In the genomic region with DNA sequence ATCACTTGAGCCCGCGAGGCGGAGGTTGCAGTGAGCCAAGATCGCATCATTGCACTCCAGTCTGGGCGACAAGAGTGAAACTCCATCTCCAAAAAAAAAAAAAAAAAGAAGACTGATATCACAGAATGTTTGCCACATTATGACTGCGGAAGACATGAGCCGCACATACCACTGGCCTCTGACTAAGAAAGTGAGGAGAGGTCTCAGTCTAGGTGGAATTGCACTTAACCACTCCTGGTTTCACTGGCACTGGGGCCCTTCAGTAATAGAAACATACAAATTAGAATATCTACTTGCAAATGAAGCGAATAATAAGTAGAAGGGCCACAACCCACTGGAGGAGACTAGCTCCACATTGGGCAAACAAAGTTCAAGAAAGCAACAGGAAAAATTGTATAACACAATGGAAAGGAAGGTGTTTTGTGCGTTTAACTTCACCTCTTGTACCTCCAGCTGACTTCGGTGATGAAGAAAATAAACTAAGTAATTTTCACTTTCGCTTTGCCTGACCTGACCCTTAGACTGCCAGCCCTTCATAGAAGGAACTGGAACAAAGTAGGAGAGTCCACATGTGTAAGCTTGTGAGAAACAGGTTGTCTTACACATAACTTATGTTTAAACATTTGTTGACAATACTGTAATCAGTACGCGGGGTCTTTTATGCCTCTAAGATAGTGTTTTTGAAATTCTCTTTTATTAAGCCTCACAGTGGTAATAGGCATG, we compare ENCODE assay signal across 16 cellular contexts.
A peak's percentile ranks its signal among the peaks of the same experiment; 100 is the strongest.
DNase-seq lines count a peak whose midpoint lies in the region; ATAC-seq lines count a peak whose summit lies in the region.
"Had no signal": no experiment of that assay in that cellular context is flagged by ENCODE, and none has a peak within 500 bp of the region (broad histone marks: within the 10 kb centered on the region; RNA-seq: fewer than 3 reads in every experiment).

No MANE protein-coding gene starts in this region.

- DNase-seq in activated T-cell treated with anti-CD3 and anti-CD28 coated beads, Interleukin-2, amount 50 U/mL, for 72 hours, result peak; percentile 1 to 7
- no peak for DNase-seq in activated T-cell treated with anti-CD3 and anti-CD28 coated beads, Interleukin-2, amount 50 U/mL, for 4 hours
- DNase-seq in RPMI7951 (ENCODE audit: low read depth), result peak; percentile 22
- DNase-seq in left lobe of liver (ENCODE audit: low spot score), result no peak
- no peak for DNase-seq in glomerular visceral epithelial cell (ENCODE audit: extremely low spot score)
- DNase-seq in NCI-H69 (lab: John Stamatoyannopoulos, UW), result no peak
- DNase-seq: ACHN; CD4-positive, alpha-beta T cell; DMS79; KG1; NCI-H1105 treated with DMSO at 0.1 percent for 48 hours; NCI-H187 treated with DMSO at 0.1 percent for 48 hours; NCI-H446; NCI-H82; SJCRH30 had no signal

- peaks cover under 1% of the 10 kb centered on the region in 2 donors for H3K9me3 Mint-ChIP-seq in activated T-cell treated with anti-CD3 and anti-CD28 coated beads, Interleukin-2, amount 50 U/mL, for 72 hours
- peaks cover 2% of the 10 kb centered on the region for H3K9me3 Mint-ChIP-seq in activated T-cell treated with anti-CD3 and anti-CD28 coated beads, Interleukin-2, amount 50 U/mL, for 4 hours

- H3K4me1 Mint-ChIP-seq in activated T-cell treated with anti-CD3 and anti-CD28 coated beads, Interleukin-2, amount 50 U/mL, for 72 hours (ENCODE audit: low read depth), result peaks cover 9% of the 10 kb centered on the region
- H3K4me1 Mint-ChIP-seq in activated T-cell treated with anti-CD3 and anti-CD28 coated beads, Interleukin-2, amount 50 U/mL, for 4 hours (ENCODE audit: low read depth), result peaks cover 7% of the 10 kb centered on the region

- H3K27ac Mint-ChIP-seq in activated T-cell treated with anti-CD3 and anti-CD28 coated beads, Interleukin-2, amount 50 U/mL, for 72 hours, result no peak overlapping the region
- H3K27ac Mint-ChIP-seq: CD4-positive, alpha-beta T cell had no signal

- H3K4me3 Mint-ChIP-seq in activated T-cell treated with anti-CD3 and anti-CD28 coated beads, Interleukin-2, amount 50 U/mL, for 72 hours, result peak overlapping the region in 1 of 2 donors; percentile 15
- no peak overlapping the region for H3K4me3 Mint-ChIP-seq in activated T-cell treated with anti-CD3 and anti-CD28 coated beads, Interleukin-2, amount 50 U/mL, for 4 hours
- H3K4me3 Mint-ChIP-seq: CD4-positive, alpha-beta T cell had no signal

- peaks cover 2% of the 10 kb centered on the region for H3K27me3 Mint-ChIP-seq in activated T-cell treated with anti-CD3 and anti-CD28 coated beads, Interleukin-2, amount 50 U/mL, for 72 hours (ENCODE audit: low read depth)
- H3K27me3 Mint-ChIP-seq in activated T-cell treated with anti-CD3 and anti-CD28 coated beads, Interleukin-2, amount 50 U/mL, for 4 hours (ENCODE audit: low read depth), result no peaks in the 10 kb centered on the region
- H3K27me3 Mint-ChIP-seq: CD4-positive, alpha-beta T cell had no signal

- no peaks in the 10 kb centered on the region for H3K36me3 Mint-ChIP-seq in activated T-cell treated with anti-CD3 and anti-CD28 coated beads, Interleukin-2, amount 50 U/mL, for 72 hours (ENCODE audit: insufficient read depth in 2 of 2)
- no peaks in the 10 kb centered on the region for H3K36me3 Mint-ChIP-seq in activated T-cell treated with anti-CD3 and anti-CD28 coated beads, Interleukin-2, amount 50 U/mL, for 4 hours (ENCODE audit: insufficient read depth)

- ATAC-seq in activated T-cell treated with anti-CD3 and anti-CD28 coated beads, Interleukin-2, amount 50 U/mL, for 72 hours (replicated peaks in 1 of 2), result peak; percentile 54 to 55
- no peak for ATAC-seq in activated T-cell treated with anti-CD3 and anti-CD28 coated beads, Interleukin-2, amount 50 U/mL, for 4 hours
- ATAC-seq in GM18867 (IDR thresholded peaks at IDR 0.05; ENCODE audit: unreplicated experiment) (peak; percentile 59), left lobe of liver (peak; percentile 88)

Comparison
In these comparisons a context has a peak if more than half of its experiments do, and no peak if none do; other contexts are left out.
1. ATAC-seq: peak in activated T-cell treated with anti-CD3 and anti-CD28 coated beads, Interleukin-2, amount 50 U/mL, for 72 hours (2 of 2), GM18867 (single experiment) and left lobe of liver (single experiment); none in activated T-cell treated with anti-CD3 and anti-CD28 coated beads, Interleukin-2, amount 50 U/mL, for 4 hours (0 of 2).
2. DNase-seq: peak in activated T-cell treated with anti-CD3 and anti-CD28 coated beads, Interleukin-2, amount 50 U/mL, for 72 hours (2 of 2) and RPMI7951 (single experiment); none in activated T-cell treated with anti-CD3 and anti-CD28 coated beads, Interleukin-2, amount 50 U/mL, for 4 hours (single experiment), left lobe of liver (single experiment), glomerular visceral epithelial cell (single experiment) and NCI-H69 (single experiment).